In genomic region chrY:19011605-19012031, GRCh38 we compare ENCODE assay signal across 25 cellular contexts.
DNase-seq lines count a peak whose midpoint lies in the region; ATAC-seq and TF ChIP-seq lines count a peak whose summit lies in the region.
"Had no signal": no experiment of that assay in that cellular context is flagged by ENCODE, and none has a peak within 500 bp of the region (broad histone marks: within the 10 kb centered on the region; RNA-seq: fewer than 3 reads in every experiment).

No MANE protein-coding gene starts in this region.

- H3K36me3 ChIP-seq in left ventricle myocardium inferior: no peaks in the 10 kb centered on the region
- H3K36me3 ChIP-seq: BLaER1 treated with 17β-estradiol and CSF1 and Interleukin-3, amounts not matched to agents 10 nM and 100 nM; right lobe of liver; thoracic aorta had no signal

- no peak overlapping the region for H3K4me3 ChIP-seq in left ventricle myocardium inferior
- H3K4me3 ChIP-seq: BLaER1 treated with 17β-estradiol and CSF1 and Interleukin-3, amounts not matched to agents 10 nM and 100 nM; dorsolateral prefrontal cortex; GM23338; right lobe of liver; thoracic aorta had no signal

- H3K9me3 ChIP-seq in left ventricle myocardium inferior (replicated peaks): no peaks in the 10 kb centered on the region
- H3K9me3 ChIP-seq: BLaER1 treated with 17β-estradiol and CSF1 and Interleukin-3, amounts not matched to agents 10 nM and 100 nM; right lobe of liver; thoracic aorta had no signal

- no peaks in the 10 kb centered on the region for H3K27me3 ChIP-seq in left ventricle myocardium inferior (ENCODE audit: low read depth)
- H3K27me3 ChIP-seq: BLaER1 treated with 17β-estradiol and CSF1 and Interleukin-3, amounts not matched to agents 10 nM and 100 nM; dorsolateral prefrontal cortex; right lobe of liver had no signal

- no peak for DNase-seq in Right ventricle myocardium inferior (ENCODE audit: missing footprints)
- no peak for DNase-seq in left ventricle myocardium inferior
- peak; percentile 75 for DNase-seq in cerebellar cortex (ENCODE audit: low spot score)
- DNase-seq in stimulated activated naive CD8-positive, alpha-beta T cell treated with anti-CD3 and anti-CD28 coated beads, Interleukin-15, Interleukin-2, amounts not matched to agents 100 U/mL and 50 U/mL, for 24 hours: no peak
- DNase-seq in activated effector memory CD4-positive, alpha-beta T cell treated with anti-CD3 and anti-CD28 coated beads, Interleukin-2, amount 50 U/mL, for 16 hours: no peak
- no peak for DNase-seq in NCI-H2081 treated with DMSO at 0.1 percent for 48 hours (lab: John Stamatoyannopoulos, UW)
- DNase-seq: ACHN; activated CD4-positive, CD25-positive, alpha-beta regulatory T cell; activated CD8-positive, alpha-beta memory T cell treated with anti-CD3 and anti-CD28 coated beads, Interleukin-2, amount 10 ng/mL, durations not matched to agents 7 days and 5 days; dorsolateral prefrontal cortex; EL; foreskin fibroblast; kidney glomerular epithelial cell; mesendoderm; natural killer cell; NCI-H1417 treated with DMSO at 0.1 percent for 48 hours; NCI-H524 treated with DMSO at 0.1 percent for 48 hours; right lobe of liver had no signal

- intact Hi-C loops in Right ventricle myocardium inferior (cut with DNase I): loop anchor here (10.0 kb wide), 1 partner anchor 53 kb away; no protein-coding TSS in a partner anchor
- intact Hi-C loops in left ventricle myocardium inferior (cut with micrococcal nuclease): no loop called here

- ATAC-seq in Right ventricle myocardium inferior (peak; percentile 42), HG03039 (IDR thresholded peaks at IDR 0.05; ENCODE audit: unreplicated experiment) (peak; percentile 60), GM18868 (IDR thresholded peaks at IDR 0.05; ENCODE audit: unreplicated experiment) (no peak)
- ATAC-seq in stimulated activated naive CD8-positive, alpha-beta T cell treated with anti-CD3 and anti-CD28 coated beads, Interleukin-15, Interleukin-2, amounts not matched to agents 100 U/mL and 50 U/mL, for 24 hours: peak; percentile 68
- ATAC-seq: activated CD8-positive, alpha-beta memory T cell treated with anti-CD3 and anti-CD28 coated beads, Interleukin-2, amount 10 ng/mL, durations not matched to agents 7 days and 5 days; GM23338; natural killer cell; right lobe of liver had no signal

- TF ChIP-seq CTCF in left ventricle myocardium inferior (IDR thresholded peaks at IDR 0.05; ENCODE audit: borderline replicate concordance): no peak

- no peak overlapping the region for H3K27ac ChIP-seq in left ventricle myocardium inferior (replicated peaks)
- H3K27ac ChIP-seq: BLaER1 treated with 17β-estradiol and CSF1 and Interleukin-3, amounts not matched to agents 10 nM and 100 nM; dorsolateral prefrontal cortex; parathyroid adenoma; right lobe of liver; RWPE1; thoracic aorta had no signal

- peaks cover 4% of the 10 kb centered on the region for H3K4me1 ChIP-seq in left ventricle myocardium inferior
- H3K4me1 ChIP-seq: BLaER1 treated with 17β-estradiol and CSF1 and Interleukin-3, amounts not matched to agents 10 nM and 100 nM; parathyroid adenoma; right lobe of liver had no signal
